24 cellular contexts compared by ENCODE assay signal in genomic region chr1:46407636-46408035, GRCh38. TPM values are rescaled to one million over a fixed set of nuclear protein-coding genes. Genes with fewer than 3 reads are reported as not detected.
DNase-seq lines count a peak whose midpoint lies in the region; ATAC-seq, FAIRE-seq and TF ChIP-seq lines count a peak whose summit lies in the region.
"Had no signal": no experiment of that assay in that cellular context is flagged by ENCODE, and none has a peak within 500 bp of the region (broad histone marks: within the 10 kb centered on the region; RNA-seq: fewer than 3 reads in every experiment).

No MANE protein-coding gene starts in this region.

- TF ChIP-seq CTCF in GM23338 (conservative IDR thresholded peaks at IDR 0.05; ENCODE audit: low read depth in 2 of 2) (no peak), K562 (IDR thresholded peaks at IDR 0.05 in 2 of 3, conservative IDR thresholded peaks at IDR 0.05 in 1 of 3; ENCODE audit: insufficient read depth in 2 of 3, low read depth in 1 of 3, low read length in 3 of 3) (no peak), mesothelial cell of epicardium (IDR thresholded peaks at IDR 0.05; ENCODE audit: unreplicated experiment) (no peak)

- no peak overlapping the region for H2AFZ ChIP-seq in GM23338
- peak overlapping the region; percentile 36; the same call in 1 of the 2 replicates for H2AFZ ChIP-seq in K562 (ENCODE audit: low read depth, low read length)

- TF ChIP-seq POLR2A in K562 (conservative IDR thresholded peaks at IDR 0.05): no peak

- POLR2A ChIA-PET in K562 (lab: Yijun Ruan, JAX): interaction anchor here (0.6 to 1.3 kb wide), 5 partner anchors 9 to 1686 kb away, joined by 3 to 5 read pairs (median 3); no protein-coding TSS in a partner anchor

- no peaks in the 10 kb centered on the region for H3K79me2 ChIP-seq in GM23338 (replicated peaks; ENCODE audit: insufficient read depth)
- no peaks in the 10 kb centered on the region for H3K79me2 ChIP-seq in K562 (ENCODE audit: control insufficient read depth, insufficient read depth, low read length)

- H3K4me1 ChIP-seq in GM23338 (ENCODE audit: insufficient read depth): peaks cover 16% of the 10 kb centered on the region
- H3K4me1 ChIP-seq in K562 (replicated peaks in 1 of 2; ENCODE audit: control insufficient read depth in 2 of 2, insufficient read depth in 2 of 2, low read length in 2 of 2): peaks cover 20 to 50% of the 10 kb centered on the region in 2 experiments; a peak in 4 of 5 replicates

- H3K9me1 ChIP-seq in K562 (ENCODE audit: control insufficient read depth, insufficient read depth, low read length): peaks cover 5% of the 10 kb centered on the region

- H3K36me3 Mint-ChIP-seq in GM23338 (ENCODE audit: low read depth) (no peaks in the 10 kb centered on the region; the same call in 1 of the 3 replicates), mesothelial cell of epicardium (peaks cover 7% of the 10 kb centered on the region)

- H3K4me3 Mint-ChIP-seq in GM23338: no peak overlapping the region; the same call in 2 of the 3 replicates
- peak overlapping the region; percentile 18 for H3K4me3 Mint-ChIP-seq in mesothelial cell of epicardium
- H3K4me3 Mint-ChIP-seq: CD8-positive, alpha-beta T cell had no signal

- H3K36me3 ChIP-seq in GM23338 (ENCODE audit: insufficient read depth) (no peaks in the 10 kb centered on the region; the same call in 1 of the 2 replicates), K562 (ENCODE audit: control insufficient read depth, insufficient read depth, low read length) (no peaks in the 10 kb centered on the region)

- no TSS peak for BruUV-seq in K562 (replicated peaks; lab: Mats Ljungman, UMichigan)

- H3K4me2 ChIP-seq in GM23338 (peak overlapping the region; percentile 68; the same call in 1 of the 2 replicates), K562 (ENCODE audit: insufficient read depth, low read length) (peak overlapping the region; percentile 2; the same call in 1 of the 2 replicates)
- H3K4me2 ChIP-seq: BLaER1 had no signal

- in situ Hi-C loops in K562 (cut with MboI): loop anchor here (5.0 kb wide), 1 partner anchor 130 kb away; a partner anchor contains a TSS

- H3K27me3 ChIP-seq in GM23338 (ENCODE audit: insufficient read depth) (no peaks in the 10 kb centered on the region), K562 (ENCODE audit: control insufficient read depth in 2 of 2, insufficient read depth in 2 of 2, low read length in 2 of 2) (no peaks in the 10 kb centered on the region)
- H3K27me3 ChIP-seq: BLaER1 had no signal

- no peaks in the 10 kb centered on the region for H3K9me3 ChIP-seq in K562 (replicated peaks; ENCODE audit: control insufficient read depth, insufficient read depth, low read depth, low read length)
- H3K9me3 ChIP-seq: BLaER1, SK-N-SH had no signal

- no peak overlapping the region for H3K27ac Mint-ChIP-seq in GM23338
- no peak overlapping the region for H3K27ac Mint-ChIP-seq in mesothelial cell of epicardium
- H3K27ac Mint-ChIP-seq: CD8-positive, alpha-beta T cell had no signal

- TF ChIP-seq RAD21 in K562 (CRISPR knock-in tag; conservative IDR thresholded peaks at IDR 0.05 in 1 of 2, IDR thresholded peaks at IDR 0.05 in 1 of 2): no peak

- H3K4me3 ChIP-seq in GM23338 (no peak overlapping the region), K562 (no peak overlapping the region)
- H3K4me3 ChIP-seq: BLaER1 had no signal

- CTCF ChIA-PET in K562 (lab: Yijun Ruan, JAX; ENCODE audit: low intra/inter-chr PET ratio): interaction anchor here (0.6 to 2.4 kb wide), 2 partner anchors 38 to 120 kb away, joined by 3 to 22 read pairs; no protein-coding TSS in a partner anchor

- peak overlapping the region in 1 of 2 experiments; percentile 65; a peak in 1 of 4 replicates for H3K9ac ChIP-seq in K562 (ENCODE audit: insufficient read depth in 1 of 2, low read depth in 2 of 2, low read length in 2 of 2)
- H3K9ac ChIP-seq: BLaER1, SK-N-SH had no signal

- WGBS in K562 (ENCODE audit: insufficient coverage, low coverage, missing lambda C conversion rate): 14% methylated on average over 9 of the region's 9 CpGs

- H3K27me3 Mint-ChIP-seq in GM23338 (ENCODE audit: insufficient read depth, low read depth, poor library complexity) (peaks cover 24% of the 10 kb centered on the region), mesothelial cell of epicardium (ENCODE audit: low read depth) (peaks cover 1% of the 10 kb centered on the region)

- no peak for TF ChIP-seq EP300 in K562 (IDR thresholded peaks at IDR 0.05; ENCODE audit: low read length)

- H3K9me2 ChIP-seq in GM23338 (ENCODE audit: insufficient read depth): no peaks in the 10 kb centered on the region
- H3K9me2 ChIP-seq: SK-N-SH had no signal

- H3K27ac ChIP-seq in GM23338 (ENCODE audit: low read depth) (no peak overlapping the region), K562 (ENCODE audit: extremely low read depth, low read depth, low read length) (no peak overlapping the region)
- H3K27ac ChIP-seq: BLaER1 had no signal

- peaks cover 16% of the 10 kb centered on the region for H3K4me1 Mint-ChIP-seq in GM23338
- peaks cover 13% of the 10 kb centered on the region for H3K4me1 Mint-ChIP-seq in mesothelial cell of epicardium

- H4K20me1 ChIP-seq in GM23338 (replicated peaks; ENCODE audit: insufficient read depth): no peaks in the 10 kb centered on the region
- H4K20me1 ChIP-seq in K562 (replicated peaks; ENCODE audit: control insufficient read depth, insufficient read depth, low read length): no peaks in the 10 kb centered on the region

- ATAC-seq in GM23338: no peak
- ATAC-seq in K562: peak; percentile 6; the same call in 1 of the 3 replicates
- ATAC-seq in GM21360 (IDR thresholded peaks at IDR 0.05; ENCODE audit: unreplicated experiment): no peak
- ATAC-seq in GM21526 (IDR thresholded peaks at IDR 0.05; ENCODE audit: low FRiP score, unreplicated experiment): no peak
- ATAC-seq in HG03432 (IDR thresholded peaks at IDR 0.05; ENCODE audit: unreplicated experiment): no peak
- ATAC-seq: CD8-positive, alpha-beta T cell had no signal

- intact Hi-C loops in K562 (cut with micrococcal nuclease) (loop anchor here (5.0 kb wide), 2 partner anchors 70 to 75 kb away; no protein-coding TSS in a partner anchor), posterior vena cava (cut with DNase I) (no loop called here)

- no peaks in the 10 kb centered on the region; the same call in 2 of the 3 replicates for H3K9me3 Mint-ChIP-seq in GM23338
- no peaks in the 10 kb centered on the region for H3K9me3 Mint-ChIP-seq in mesothelial cell of epicardium
- H3K9me3 Mint-ChIP-seq: CD8-positive, alpha-beta T cell had no signal

- DNase-seq in GM23338 (ENCODE audit: low spot score): no peak
- peak in 1 of 4 experiments; percentile 47 for DNase-seq in K562 (ENCODE audit: extremely low read depth in 1 of 4, low spot score in 3 of 4)
- DNase-seq in mesothelial cell of epicardium (ENCODE audit: low spot score in 2 of 2, unreplicated experiment in 2 of 2): no peak
- DNase-seq in posterior vena cava (ENCODE audit: low spot score): peak; percentile 73
- no peak for DNase-seq in NCI-H2227 (lab: John Stamatoyannopoulos, UW; ENCODE audit: unreplicated experiment)
- DNase-seq: CD8-positive, alpha-beta T cell; GOT3; Karpas-422; NCI-H1092; NCI-H1436 treated with DMSO at 0.1 percent for 48 hours; NCI-H2029; NCI-H2171 treated with DMSO at 0.1 percent for 48 hours; NK-92 treated with Interleukin-12 subunit alpha and Interleukin-12 subunit beta, amount 100 ng/mL, for 24 hours; OCI-M1; SHP77 treated with DMSO at 0.1 percent for 48 hours; SK-N-SH had no signal

- no peaks in the 10 kb centered on the region for H3F3A ChIP-seq in GM23338 (replicated peaks; ENCODE audit: low read depth)

- FAIRE-seq in K562 (lab: Jason Lieb, UNC): peak; percentile 65
- FAIRE-seq: D721Med, GM12891, GM19239 had no signal

TF ChIP-seq in K562, 482 proteins besides CTCF, POLR2A, EP300 and RAD21 (continues in another document):
- TF ChIP-seq SMARCC2 (IDR thresholded peaks at IDR 0.05; ENCODE audit: low read depth) (no peak), U2AF1 (optimal IDR thresholded peaks at IDR 0.05; ENCODE audit: low read depth, low read length) (no peak), ATF3 (IDR thresholded peaks at IDR 0.05) (peak; percentile 29; the same call in 1 of the 2 replicates), ATF3 (CRISPR knock-in tag; conservative IDR thresholded peaks at IDR 0.05) (no peak), SP2 (IDR thresholded peaks at IDR 0.05; ENCODE audit: extremely low read depth, low read depth, low read length, poor library complexity, severe bottlenecking) (no peak)

RNA-seq across cellular contexts. Expression of gene FAAH, which starts 13.5 kb away (rescaled TPM):
- 17.9 and 24.0 TPM in 2 replicates for total RNA-seq in GM23338 (2014; rRNA removed; shearing (Covaris generic))
- polyA plus RNA-seq in GM23338 (2016; fragmentation: Nextera tagmentation; extraction: Ambion mirVana) (10.7 and 12.3 TPM in 2 replicates), K562 (2011; rRNA removed) (0.29 and 1.6 TPM in 2 replicates), K562 (2014; fragmentation: Illumina TruSeq; extraction: Trizol) (0.17 and 0.52 TPM in 2 replicates), K562 (2014; fragmentation: Nextera tagmentation; extraction: Ambion mirVana) (under 1 TPM; 0.06 TPM), K562 (2014; rRNA removed) (0.13 and 1.1 TPM in 2 replicates)
- total RNA-seq in K562 (2011; cell fraction: chromatin; rRNA removed; ENCODE audit: low replicate concordance): 2.2 and 5.8 TPM in 2 replicates
- 5.3 and 5.8 TPM in 2 replicates for total RNA-seq in K562 (2011; cell fraction: nucleolus; rRNA removed)
- total RNA-seq in K562 (2011; cell fraction: nucleoplasm; rRNA removed): 3.4 and 3.7 TPM in 2 replicates
- total RNA-seq in K562 (2014; rRNA removed) (0.32 and 0.33 TPM in 2 replicates), K562 (2014; rRNA removed; fragmentation: Illumina TruSeq; extraction: Trizol) (0.25 and 0.32 TPM in 2 replicates), K562 (2015; rRNA removed; fragmentation: Illumina TruSeq; extraction: Trizol) (0.23 and 0.36 TPM in 2 replicates), K562 (2021) (0.71 and 0.81 TPM in 2 replicates), mesothelial cell of epicardium (27.4 to 35.0 TPM (median 34.8 TPM) in 3 replicates), posterior vena cava (1 to 10 TPM; 2.2 to 2.4 TPM)
- polyA plus RNA-seq in K562 (2011; cell fraction: cytosol; rRNA removed): 0.46 and 1.1 TPM in 2 replicates
- 5.6 and 13.1 TPM in 2 replicates for polyA plus RNA-seq in K562 (2011; cell fraction: nucleus; rRNA removed)
- 0.79 and 3.1 TPM in 2 replicates for polyA plus RNA-seq in K562 (2012)
- polyA minus RNA-seq in K562 (2011; rRNA and poly(A)+ RNA removed): 0.70 and 0.93 TPM in 2 replicates
- not detected in 2 replicates for polyA minus RNA-seq in K562 (2011; cell fraction: cytosol; rRNA and poly(A)+ RNA removed)
- polyA minus RNA-seq in K562 (2011; cell fraction: nucleus; rRNA and poly(A)+ RNA removed): 1.2 and 5.1 TPM in 2 replicates
- total RNA-seq: RPMI7951 had no signal
